Comparison of ENCODE assay signal across 19 cellular contexts in the genomic region with DNA sequence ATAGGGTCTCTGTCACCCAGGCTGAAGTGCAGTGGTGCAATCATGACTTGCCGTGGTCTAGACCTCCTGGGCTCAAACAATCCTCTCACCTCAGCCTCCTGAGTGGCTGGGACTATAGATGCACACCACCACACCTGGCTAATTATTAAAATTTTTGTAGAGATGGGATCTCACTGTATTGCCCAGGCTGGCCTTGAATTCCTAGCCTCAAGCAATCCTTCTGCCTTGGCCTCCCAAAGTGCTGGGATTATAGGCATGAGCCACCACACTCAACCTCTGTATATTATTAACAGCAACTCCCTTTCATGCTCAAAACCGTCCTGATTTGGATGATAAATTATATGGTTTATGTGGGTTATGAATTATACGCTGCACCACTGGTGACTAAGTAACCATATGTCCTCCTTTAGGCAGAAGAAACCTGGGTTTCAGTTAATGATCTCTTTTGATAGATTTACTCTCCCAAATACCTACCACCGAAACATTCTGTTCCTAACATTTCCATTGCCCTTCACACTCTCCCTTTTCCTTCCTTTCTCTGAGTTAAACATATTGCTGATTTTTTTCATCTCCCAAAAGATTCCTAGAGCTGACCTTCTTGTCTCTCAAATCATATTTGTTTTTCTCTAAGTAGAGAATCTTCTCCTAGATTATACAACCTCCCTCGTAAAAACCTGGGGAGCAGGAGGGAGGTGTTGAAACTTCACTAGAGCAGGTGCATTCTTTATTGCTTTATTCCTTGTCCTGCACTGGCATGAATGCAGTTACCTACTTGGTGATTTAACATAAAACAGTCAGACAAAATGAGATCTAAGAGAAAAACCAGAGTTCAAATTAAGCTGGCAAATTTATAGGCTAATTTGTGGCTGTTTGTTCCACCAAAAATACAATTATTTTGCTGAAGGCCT. TPM values are rescaled to one million over a fixed set of nuclear protein-coding genes. Genes with fewer than 3 reads are reported as not detected.
"Had no signal": no experiment of that assay in that cellular context is flagged by ENCODE, and none has a peak within 500 bp of the region (broad histone marks: within the 10 kb centered on the region; RNA-seq: fewer than 3 reads in every experiment).

No MANE protein-coding gene starts in this region.

- H3K4me3 Mint-ChIP-seq: activated naive CD8-positive, alpha-beta T cell treated with anti-CD3 and anti-CD28 coated beads, Interleukin-2, amount 10 ng/mL, durations not matched to agents 7 days and 5 days; T-helper 2 cell treated with Interferon-gamma antibody and Interleukin-4, amounts not matched to agents 5 μg/mL and 100 μg/mL, for 36 hours had no signal

- H3K27ac Mint-ChIP-seq: T-helper 2 cell treated with Interferon-gamma antibody and Interleukin-4, amounts not matched to agents 5 μg/mL and 100 μg/mL, for 36 hours had no signal

- H3K9me3 Mint-ChIP-seq: activated naive CD8-positive, alpha-beta T cell treated with anti-CD3 and anti-CD28 coated beads, Interleukin-2, amount 10 ng/mL, durations not matched to agents 7 days and 5 days; T-helper 2 cell treated with Interferon-gamma antibody and Interleukin-4, amounts not matched to agents 5 μg/mL and 100 μg/mL, for 36 hours had no signal

- H3K27me3 Mint-ChIP-seq: activated naive CD8-positive, alpha-beta T cell treated with anti-CD3 and anti-CD28 coated beads, Interleukin-2, amount 10 ng/mL, durations not matched to agents 7 days and 5 days had no signal

- H3K4me3 ChIP-seq: colonic mucosa, heart right ventricle, stomach, uterus had no signal

- DNase-seq: activated CD4-positive, alpha-beta T cell treated with anti-CD3 and anti-CD28 coated beads, Interleukin-2, amount 50 U/mL, for 48 hours; activated CD4-positive, CD25-positive, alpha-beta regulatory T cell treated with anti-CD3 and anti-CD28 coated beads, Interleukin-2, amount 50 U/mL, for 72 hours; activated gamma-delta T cell treated with Interleukin-2 at 50 U/mL for 16 hours; activated naive CD8-positive, alpha-beta T cell treated with anti-CD3 and anti-CD28 coated beads, Interleukin-2, amount 10 ng/mL, durations not matched to agents 7 days and 5 days; colonic mucosa; effector CD4-positive, alpha-beta T cell; heart right ventricle; islet precursor cell; left ventricle myocardium superior; mesendoderm; retina; stimulated activated CD4-positive, alpha-beta T cell treated with anti-CD3 and anti-CD28 coated beads, Interleukin-15, amount 100 ng/mL, for 24 hours; stimulated activated CD4-positive, alpha-beta T cell treated with anti-CD3 and anti-CD28 coated beads, Interleukin-4, amount 100 ng/mL, for 24 hours; stomach; uterus had no signal

RNA-seq across cellular contexts. Expression of a gene that starts 38.3 kb away (rescaled TPM):
- total RNA-seq: activated naive CD8-positive, alpha-beta T cell treated with anti-CD3 and anti-CD28 coated beads, Interleukin-2, amount 10 ng/mL, durations not matched to agents 7 days and 5 days; astrocyte; endothelial cell of umbilical vein; left ventricle myocardium superior had no signal
- polyA plus RNA-seq: endothelial cell of umbilical vein had no signal

RNA-seq across cellular contexts. Expression of a gene that starts 43.4 kb away (rescaled TPM):
- total RNA-seq: activated naive CD8-positive, alpha-beta T cell treated with anti-CD3 and anti-CD28 coated beads, Interleukin-2, amount 10 ng/mL, durations not matched to agents 7 days and 5 days; astrocyte; colonic mucosa; endothelial cell of umbilical vein; left ventricle myocardium superior; skeletal muscle tissue; stomach had no signal
- polyA plus RNA-seq: endothelial cell of umbilical vein had no signal
